ENCODE assay signal across 15 cellular contexts in the genomic region with DNA sequence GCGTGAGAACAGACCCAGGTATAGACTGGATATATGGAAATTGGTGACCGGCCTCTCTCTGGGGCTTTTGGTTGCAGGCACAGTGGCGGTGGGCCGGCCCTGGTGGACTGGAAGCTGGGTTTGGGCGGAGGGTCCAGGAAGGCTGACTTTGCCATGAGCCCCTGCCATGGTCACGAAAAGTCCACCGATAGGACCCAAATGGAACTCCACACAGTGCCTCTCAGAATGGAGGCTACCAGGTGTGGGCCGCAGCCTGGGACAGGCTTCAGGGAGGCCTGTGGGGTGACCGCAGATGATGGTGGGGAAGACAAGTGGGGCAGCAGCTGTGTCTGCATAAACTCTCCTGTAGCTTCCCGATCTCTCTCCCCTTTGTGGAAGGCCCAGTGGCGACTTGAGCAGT.
DNase-seq lines count a peak whose midpoint lies in the region; ATAC-seq and TF ChIP-seq lines count a peak whose summit lies in the region.
"Had no signal": no experiment of that assay in that cellular context is flagged by ENCODE, and none has a peak within 500 bp of the region (broad histone marks: within the 10 kb centered on the region; RNA-seq: fewer than 3 reads in every experiment).

No MANE protein-coding gene starts in this region.

- H3K9me3 ChIP-seq in right atrium auricular region (no peaks in the 10 kb centered on the region), osteoblast (ENCODE audit: low read depth, low read length) (no peaks in the 10 kb centered on the region), stomach (no peaks in the 10 kb centered on the region)
- H3K9me3 ChIP-seq: BLaER1 had no signal

- no peak for ATAC-seq in Right ventricle myocardium inferior
- ATAC-seq: HCT116 had no signal

- no peaks in the 10 kb centered on the region for H4K20me1 ChIP-seq in osteoblast (ENCODE audit: insufficient read depth, low read length)
- H4K20me1 ChIP-seq: BLaER1 had no signal

- no peak overlapping the region for H3K27ac Mint-ChIP-seq in activated CD4-positive, alpha-beta memory T cell treated with anti-CD3 and anti-CD28 coated beads, Interleukin-2, amount 10 ng/mL, durations not matched to agents 7 days and 5 days
- H3K27ac Mint-ChIP-seq in activated CD4-positive, alpha-beta memory T cell treated with anti-CD3 and anti-CD28 coated beads for 36 hours: no peak overlapping the region
- H3K27ac Mint-ChIP-seq: CD8-positive, alpha-beta memory T cell had no signal

- H3K36me3 Mint-ChIP-seq in activated CD4-positive, alpha-beta memory T cell treated with anti-CD3 and anti-CD28 coated beads, Interleukin-2, amount 10 ng/mL, durations not matched to agents 7 days and 5 days (ENCODE audit: low read depth): no peaks in the 10 kb centered on the region
- no peaks in the 10 kb centered on the region for H3K36me3 Mint-ChIP-seq in activated CD4-positive, alpha-beta memory T cell treated with anti-CD3 and anti-CD28 coated beads for 36 hours

- H3K4me3 ChIP-seq in right atrium auricular region (no peak overlapping the region), osteoblast (ENCODE audit: insufficient read depth, low read length) (no peak overlapping the region), stomach (no peak overlapping the region)
- H3K4me3 ChIP-seq: BLaER1, GM23248 had no signal

- no peaks in the 10 kb centered on the region for H3K9me3 Mint-ChIP-seq in activated CD4-positive, alpha-beta memory T cell treated with anti-CD3 and anti-CD28 coated beads, Interleukin-2, amount 10 ng/mL, durations not matched to agents 7 days and 5 days
- no peaks in the 10 kb centered on the region for H3K9me3 Mint-ChIP-seq in activated CD4-positive, alpha-beta memory T cell treated with anti-CD3 and anti-CD28 coated beads for 36 hours

- CTCF ChIA-PET in activated CD4-positive, alpha-beta memory T cell treated with anti-CD3 and anti-CD28 coated beads, Interleukin-2, amount 10 ng/mL, durations not matched to agents 7 days and 5 days (lab: Charles Lee): no interaction called here
- CTCF ChIA-PET in activated CD4-positive, alpha-beta memory T cell treated with anti-CD3 and anti-CD28 coated beads for 36 hours (lab: Charles Lee): no interaction called here

- intact Hi-C loops in activated CD4-positive, alpha-beta memory T cell treated with anti-CD3 and anti-CD28 coated beads for 36 hours (cut with micrococcal nuclease): no loop called here
- intact Hi-C loops in Right ventricle myocardium inferior (cut with DNase I): no loop called here
- intact Hi-C loops in stomach (cut with DNase I; ENCODE audit: low total_unique reads): no loop called here

- H3K27ac ChIP-seq in right atrium auricular region: no peak overlapping the region
- no peak overlapping the region for H3K27ac ChIP-seq in osteoblast (ENCODE audit: low read depth, low read length)
- H3K27ac ChIP-seq in stomach: no peak overlapping the region
- H3K27ac ChIP-seq: BLaER1, GM23248 had no signal

- no peaks in the 10 kb centered on the region for H3K4me1 ChIP-seq in right atrium auricular region
- no peaks in the 10 kb centered on the region for H3K4me1 ChIP-seq in osteoblast (ENCODE audit: insufficient read depth, low read length)
- H3K4me1 ChIP-seq in stomach: no peaks in the 10 kb centered on the region
- H3K4me1 ChIP-seq: Caco-2 had no signal

- TF ChIP-seq EP300 in stomach (IDR thresholded peaks at IDR 0.05): no peak

- DNase-seq in activated CD4-positive, alpha-beta memory T cell treated with anti-CD3 and anti-CD28 coated beads, Interleukin-2, amount 10 ng/mL, durations not matched to agents 7 days and 5 days: peak; percentile 9
- DNase-seq in activated CD4-positive, alpha-beta memory T cell treated with anti-CD3 and anti-CD28 coated beads for 36 hours: no peak
- DNase-seq in right atrium auricular region (ENCODE audit: low spot score): peak; percentile 26
- no peak for DNase-seq in Right ventricle myocardium inferior (ENCODE audit: missing footprints)
- DNase-seq in osteoblast (ENCODE audit: insufficient read length, low spot score, missing footprints): peak; percentile 68
- DNase-seq in stomach: peak; percentile 9
- no peak for DNase-seq in NCI-H1694 (lab: John Stamatoyannopoulos, UW)
- no peak for DNase-seq in DMS 273 (lab: John Stamatoyannopoulos, UW; ENCODE audit: unreplicated experiment)
- DNase-seq: 8988T; AML-193; Caco-2; CD8-positive, alpha-beta memory T cell; GM23248 had no signal

- POLR2A ChIA-PET in activated CD4-positive, alpha-beta memory T cell treated with anti-CD3 and anti-CD28 coated beads, Interleukin-2, amount 10 ng/mL, durations not matched to agents 7 days and 5 days (lab: Charles Lee): no interaction called here
- POLR2A ChIA-PET in activated CD4-positive, alpha-beta memory T cell treated with anti-CD3 and anti-CD28 coated beads for 36 hours (lab: Charles Lee): no interaction called here

- H3K4me1 Mint-ChIP-seq in activated CD4-positive, alpha-beta memory T cell treated with anti-CD3 and anti-CD28 coated beads, Interleukin-2, amount 10 ng/mL, durations not matched to agents 7 days and 5 days: peaks cover 2% of the 10 kb centered on the region
- peaks cover 2% of the 10 kb centered on the region for H3K4me1 Mint-ChIP-seq in activated CD4-positive, alpha-beta memory T cell treated with anti-CD3 and anti-CD28 coated beads for 36 hours (ENCODE audit: low read depth)

- H3K4me3 Mint-ChIP-seq in activated CD4-positive, alpha-beta memory T cell treated with anti-CD3 and anti-CD28 coated beads, Interleukin-2, amount 10 ng/mL, durations not matched to agents 7 days and 5 days: no peak overlapping the region
- no peak overlapping the region for H3K4me3 Mint-ChIP-seq in activated CD4-positive, alpha-beta memory T cell treated with anti-CD3 and anti-CD28 coated beads for 36 hours
- H3K4me3 Mint-ChIP-seq: CD8-positive, alpha-beta memory T cell had no signal

- H3K36me3 ChIP-seq in right atrium auricular region: no peaks in the 10 kb centered on the region
- no peaks in the 10 kb centered on the region for H3K36me3 ChIP-seq in osteoblast (ENCODE audit: insufficient read depth, low read length)
- no peaks in the 10 kb centered on the region for H3K36me3 ChIP-seq in stomach
- H3K36me3 ChIP-seq: BLaER1 had no signal

- H3K27me3 ChIP-seq in right atrium auricular region: peaks cover 0 to 8% of the 10 kb centered on the region in 2 donors
- peaks cover 9% of the 10 kb centered on the region for H3K27me3 ChIP-seq in osteoblast (ENCODE audit: insufficient read depth, low read length)
- peaks cover 0 to 49% (median 6%) of the 10 kb centered on the region in 3 donors for H3K27me3 ChIP-seq in stomach
- H3K27me3 ChIP-seq: BLaER1 had no signal

- H3K4me2 ChIP-seq in osteoblast (ENCODE audit: insufficient read depth, low read length): no peak overlapping the region
- H3K4me2 ChIP-seq: BLaER1 had no signal

- no peak overlapping the region for H2AFZ ChIP-seq in osteoblast (ENCODE audit: low read length)
- H2AFZ ChIP-seq: GM23248 had no signal

- peaks cover 27% of the 10 kb centered on the region for H3K27me3 Mint-ChIP-seq in activated CD4-positive, alpha-beta memory T cell treated with anti-CD3 and anti-CD28 coated beads, Interleukin-2, amount 10 ng/mL, durations not matched to agents 7 days and 5 days
- no peaks in the 10 kb centered on the region for H3K27me3 Mint-ChIP-seq in activated CD4-positive, alpha-beta memory T cell treated with anti-CD3 and anti-CD28 coated beads for 36 hours

- no peaks in the 10 kb centered on the region for H3K79me2 ChIP-seq in osteoblast (ENCODE audit: insufficient read depth, low read length)

- 87 to 97% (median 96%) methylated on average over 11 of the region's 11 CpGs for WGBS in stomach, 5 donors

- no peak for TF ChIP-seq POLR2A in stomach (IDR thresholded peaks at IDR 0.05)

- TF ChIP-seq CTCF in right atrium auricular region (IDR thresholded peaks at IDR 0.05) (no peak), osteoblast (IDR thresholded peaks at IDR 0.05; ENCODE audit: extremely low read depth, low read depth, low read length) (no peak), stomach (IDR thresholded peaks at IDR 0.05) (no peak)

Comparison
In these comparisons a context has a peak if more than half of its experiments do, and no peak if none do; other contexts are left out.
1. DNase-seq: peak in activated CD4-positive, alpha-beta memory T cell treated with anti-CD3 and anti-CD28 coated beads, Interleukin-2, amount 10 ng/mL, durations not matched to agents 7 days and 5 days (single experiment), right atrium auricular region (single experiment), osteoblast (single experiment) and stomach (single experiment); none in activated CD4-positive, alpha-beta memory T cell treated with anti-CD3 and anti-CD28 coated beads for 36 hours (single experiment), Right ventricle myocardium inferior (single experiment), NCI-H1694 (single experiment) and DMS 273 (single experiment).